Comparison of ENCODE assay signal across 10 cellular contexts in the genomic region with DNA sequence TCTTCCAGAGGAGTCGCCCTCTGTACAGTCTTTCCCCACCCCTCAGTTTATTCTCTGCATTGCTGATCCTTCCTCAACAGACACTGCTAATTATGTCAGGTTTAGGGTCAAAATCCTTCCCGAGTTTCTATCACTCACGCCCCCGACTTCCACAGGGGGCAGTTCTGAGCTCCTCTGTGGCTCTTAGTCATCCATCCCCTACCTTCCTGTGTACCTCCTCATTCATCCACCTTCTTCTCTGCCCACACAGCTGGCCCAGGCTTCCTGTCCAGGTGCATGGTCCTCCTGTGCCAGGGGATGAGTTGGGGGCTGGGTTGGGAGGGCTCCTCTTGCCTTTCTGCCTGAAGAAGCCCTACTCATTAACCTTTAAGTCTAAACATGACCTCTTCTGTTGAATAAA.
DNase-seq lines count a peak whose midpoint lies in the region; ATAC-seq and TF ChIP-seq lines count a peak whose summit lies in the region.
"Had no signal": no experiment of that assay in that cellular context is flagged by ENCODE, and none has a peak within 500 bp of the region (broad histone marks: within the 10 kb centered on the region; RNA-seq: fewer than 3 reads in every experiment).

No MANE protein-coding gene starts in this region.

- DNase-seq in activated T-cell treated with anti-CD3 and anti-CD28 coated beads, Interleukin-2, amount 50 U/mL, for 24 hours: no peak
- DNase-seq in activated T-cell treated with anti-CD3 and anti-CD28 coated beads, Interleukin-2, amount 50 U/mL, for 1 hour: no peak
- DNase-seq in NT2/D1 (ENCODE audit: low read depth, low spot score) (peak; percentile 33), cardiac fibroblast (ENCODE audit: low read depth in 2 of 2) (no peak), DMS79 treated with DMSO at 0.1 percent for 48 hours (lab: John Stamatoyannopoulos, UW) (no peak)
- DNase-seq: NCI-H526 treated with DMSO at 0.1 percent for 48 hours, testis had no signal

- H3K4me1 Mint-ChIP-seq in activated T-cell treated with anti-CD3 and anti-CD28 coated beads, Interleukin-2, amount 50 U/mL, for 24 hours (ENCODE audit: low read depth): peaks cover 89% of the 10 kb centered on the region
- peaks cover 92% of the 10 kb centered on the region for H3K4me1 Mint-ChIP-seq in stimulated activated naive CD8-positive, alpha-beta T cell treated with anti-CD3 and anti-CD28 coated beads, Interleukin-15, Interleukin-2, amounts not matched to agents 100 ng/mL and 50 ng/mL, for 24 hours (ENCODE audit: low read depth)

- H3K27me3 Mint-ChIP-seq in activated T-cell treated with anti-CD3 and anti-CD28 coated beads, Interleukin-2, amount 50 U/mL, for 24 hours: no peaks in the 10 kb centered on the region
- no peaks in the 10 kb centered on the region for H3K27me3 Mint-ChIP-seq in stimulated activated naive CD8-positive, alpha-beta T cell treated with anti-CD3 and anti-CD28 coated beads, Interleukin-15, Interleukin-2, amounts not matched to agents 100 ng/mL and 50 ng/mL, for 24 hours

- no peak overlapping the region for H3K4me3 ChIP-seq in NT2/D1 (ENCODE audit: insufficient read length, low read depth)
- no peak overlapping the region for H3K4me3 ChIP-seq in cardiac fibroblast (replicated peaks in 1 of 2; ENCODE audit: low read depth in 2 of 2, low read length in 2 of 2)
- H3K4me3 ChIP-seq: testis had no signal

- H3K9me3 Mint-ChIP-seq in activated T-cell treated with anti-CD3 and anti-CD28 coated beads, Interleukin-2, amount 50 U/mL, for 24 hours: no peaks in the 10 kb centered on the region
- H3K9me3 Mint-ChIP-seq in stimulated activated naive CD8-positive, alpha-beta T cell treated with anti-CD3 and anti-CD28 coated beads, Interleukin-15, Interleukin-2, amounts not matched to agents 100 ng/mL and 50 ng/mL, for 24 hours: no peaks in the 10 kb centered on the region

- H3K9ac ChIP-seq in NT2/D1 (ENCODE audit: insufficient read length, low read depth): no peak overlapping the region

- no peaks in the 10 kb centered on the region for H3K9me3 ChIP-seq in NT2/D1 (ENCODE audit: insufficient read depth, low read length)
- H3K9me3 ChIP-seq: testis had no signal

- no peaks in the 10 kb centered on the region for H3K27me3 ChIP-seq in NT2/D1 (ENCODE audit: insufficient read depth, insufficient read length)
- H3K27me3 ChIP-seq: testis had no signal

- H3K36me3 ChIP-seq in NT2/D1 (ENCODE audit: insufficient read depth, insufficient read length, low read length): no peaks in the 10 kb centered on the region

- no peaks in the 10 kb centered on the region for H3K4me1 ChIP-seq in NT2/D1 (ENCODE audit: insufficient read depth, insufficient read length)
- H3K4me1 ChIP-seq: testis had no signal

- H3K36me3 Mint-ChIP-seq in activated T-cell treated with anti-CD3 and anti-CD28 coated beads, Interleukin-2, amount 50 U/mL, for 24 hours (ENCODE audit: low read depth): no peaks in the 10 kb centered on the region
- H3K36me3 Mint-ChIP-seq in stimulated activated naive CD8-positive, alpha-beta T cell treated with anti-CD3 and anti-CD28 coated beads, Interleukin-15, Interleukin-2, amounts not matched to agents 100 ng/mL and 50 ng/mL, for 24 hours (ENCODE audit: low read depth): no peaks in the 10 kb centered on the region

- ATAC-seq in HG03520 (IDR thresholded peaks at IDR 0.05; ENCODE audit: unreplicated experiment): no peak
- ATAC-seq in GM19023 (IDR thresholded peaks at IDR 0.05; ENCODE audit: unreplicated experiment): no peak

- H3K4me3 Mint-ChIP-seq in activated T-cell treated with anti-CD3 and anti-CD28 coated beads, Interleukin-2, amount 50 U/mL, for 24 hours: peak overlapping the region; percentile 11
- peak overlapping the region; percentile 21 for H3K4me3 Mint-ChIP-seq in stimulated activated naive CD8-positive, alpha-beta T cell treated with anti-CD3 and anti-CD28 coated beads, Interleukin-15, Interleukin-2, amounts not matched to agents 100 ng/mL and 50 ng/mL, for 24 hours

- TF ChIP-seq CTCF in cardiac fibroblast (IDR thresholded peaks at IDR 0.05; ENCODE audit: low read depth, low read length): peak; percentile 9

- H3K27ac Mint-ChIP-seq in activated T-cell treated with anti-CD3 and anti-CD28 coated beads, Interleukin-2, amount 50 U/mL, for 24 hours: peak overlapping the region; percentile 97
- peak overlapping the region; percentile 90 for H3K27ac Mint-ChIP-seq in stimulated activated naive CD8-positive, alpha-beta T cell treated with anti-CD3 and anti-CD28 coated beads, Interleukin-15, Interleukin-2, amounts not matched to agents 100 ng/mL and 50 ng/mL, for 24 hours
